Comparison of ENCODE assay signal across 1 cellular context in genomic region chr20:13995086-13995665, GRCh38.
TF ChIP-seq lines count a peak whose summit lies in the region.

MACROD2 (plus strand) TSS chr20:13995516.

TF ChIP-seq in HCT116, 20 proteins besides CTCF, POLR2A, EP300 and RAD21 (continued from another document):
- TF ChIP-seq REST (IDR thresholded peaks at IDR 0.05; ENCODE audit: low read depth) (no peak), CBX3 (IDR thresholded peaks at IDR 0.05; ENCODE audit: low read depth) (no peak), ZBTB33 (IDR thresholded peaks at IDR 0.05; ENCODE audit: extremely low read depth, insufficient replicate concordance, low read length) (no peak), CEBPB (IDR thresholded peaks at IDR 0.05; ENCODE audit: low read depth) (no peak), SIN3A (IDR thresholded peaks at IDR 0.05; ENCODE audit: low read depth) (no peak), SP1 (IDR thresholded peaks at IDR 0.05; ENCODE audit: low read depth) (peak; percentile 88), SRF (IDR thresholded peaks at IDR 0.05; ENCODE audit: low read depth) (no peak), MAX (IDR thresholded peaks at IDR 0.05) (peak; percentile 67), TCF7L2 (IDR thresholded peaks at IDR 0.05; ENCODE audit: borderline replicate concordance, extremely low read depth, insufficient read depth, insufficient read length) (peak; percentile 10), ZNF274 (IDR thresholded peaks at IDR 0.05; ENCODE audit: low read depth, low read length) (no peak), JUND (IDR thresholded peaks at IDR 0.05) (no peak), EGR1 (IDR thresholded peaks at IDR 0.05; ENCODE audit: low read depth) (peak; percentile 77)
TF ChIP-seq in HCT116: peak in this region for 5.
